Comparison of ENCODE assay signal across 2 cellular contexts in genomic region chr13:77008337-77008736, GRCh38.
TF ChIP-seq lines count a peak whose summit lies in the region.

No MANE protein-coding gene starts in this region.

TF ChIP-seq in SK-N-SH, 30 proteins besides CTCF, POLR2A, EP300 and RAD21:
- peak; percentile 58; the same call in 1 of the 2 replicates for TF ChIP-seq RFX5 (IDR thresholded peaks at IDR 0.05; ENCODE audit: low read length)
TF ChIP-seq in SK-N-SH: peak in this region for 1; not testable (repeated sequence) for 29.

TF ChIP-seq in GM12878, 131 proteins besides CTCF, POLR2A, EP300 and RAD21:
- TF ChIP-seq CREM (IDR thresholded peaks at IDR 0.05; ENCODE audit: low read depth) (peak; percentile 35; the same call in 1 of the 2 replicates), RFX5 (IDR thresholded peaks at IDR 0.05; ENCODE audit: low read depth, low read length) (peak; percentile 90)
